In genomic region chr12:83210933-83211332, GRCh38 we compare ENCODE assay signal across 20 cellular contexts.
"Had no signal": no experiment of that assay in that cellular context is flagged by ENCODE, and none has a peak within 500 bp of the region (broad histone marks: within the 10 kb centered on the region; RNA-seq: fewer than 3 reads in every experiment).

No MANE protein-coding gene starts in this region.

- H3K9me3 ChIP-seq: esophagus muscularis mucosa, gastrocnemius medialis, heart right ventricle, mucosa of descending colon, prostate gland, right lobe of liver, tibial artery, upper lobe of left lung, uterus had no signal

- DNase-seq: effector memory CD4-positive, alpha-beta T cell; gastrocnemius medialis; heart right ventricle; kidney glomerular epithelial cell; mammary epithelial cell; mucosa of descending colon; natural killer cell; right lobe of liver; stimulated activated CD4-positive, alpha-beta T cell treated with anti-CD3 and anti-CD28 coated beads, Interleukin-4, amount 100 ng/mL, for 1 hour; stimulated activated CD8-positive, alpha-beta memory T cell treated with anti-CD3 and anti-CD28 coated beads, Interleukin-4, amount 100 ng/mL, for 48 hours; stimulated activated naive CD8-positive, alpha-beta T cell treated with anti-CD3 and anti-CD28 coated beads, Interleukin-15, Interleukin-2, amounts not matched to agents 100 U/mL and 50 U/mL, for 24 hours; tibial artery; upper lobe of left lung; uterus had no signal

- H3K27ac ChIP-seq: epithelial cell of prostate, esophagus muscularis mucosa, gastrocnemius medialis, heart right ventricle, parathyroid adenoma, prostate gland, right lobe of liver, tibial artery, upper lobe of left lung, uterus had no signal

- H3K9me3 Mint-ChIP-seq: neural crest cell; stimulated activated effector memory CD8-positive, alpha-beta T cell treated with anti-CD3 and anti-CD28 coated beads, Interleukin-12 subunit alpha, Interleukin-12 subunit beta, amount 100 ng/mL, for 72 hours had no signal

- H3K27ac Mint-ChIP-seq: natural killer cell; stimulated activated effector memory CD8-positive, alpha-beta T cell treated with anti-CD3 and anti-CD28 coated beads, Interleukin-12 subunit alpha, Interleukin-12 subunit beta, amount 100 ng/mL, for 72 hours had no signal

- H3K4me1 Mint-ChIP-seq: natural killer cell; neural crest cell; stimulated activated effector memory CD8-positive, alpha-beta T cell treated with anti-CD3 and anti-CD28 coated beads, Interleukin-12 subunit alpha, Interleukin-12 subunit beta, amount 100 ng/mL, for 72 hours had no signal

- H3K36me3 Mint-ChIP-seq: natural killer cell; stimulated activated effector memory CD8-positive, alpha-beta T cell treated with anti-CD3 and anti-CD28 coated beads, Interleukin-12 subunit alpha, Interleukin-12 subunit beta, amount 100 ng/mL, for 72 hours had no signal

- H3K9ac ChIP-seq: parathyroid adenoma had no signal

- H2AFZ ChIP-seq: parathyroid adenoma had no signal

- H3K4me3 Mint-ChIP-seq: natural killer cell; neural crest cell; stimulated activated effector memory CD8-positive, alpha-beta T cell treated with anti-CD3 and anti-CD28 coated beads, Interleukin-12 subunit alpha, Interleukin-12 subunit beta, amount 100 ng/mL, for 72 hours had no signal

- H3K36me3 ChIP-seq: esophagus muscularis mucosa, gastrocnemius medialis, heart right ventricle, prostate gland, right lobe of liver, tibial artery, upper lobe of left lung, uterus had no signal

- H3K4me3 ChIP-seq: esophagus muscularis mucosa, gastrocnemius medialis, heart right ventricle, mucosa of descending colon, prostate gland, right lobe of liver, tibial artery, upper lobe of left lung, uterus had no signal

- H3K79me2 ChIP-seq: parathyroid adenoma had no signal

- H3K4me1 ChIP-seq: esophagus muscularis mucosa, gastrocnemius medialis, heart right ventricle, parathyroid adenoma, prostate gland, right lobe of liver, tibial artery, upper lobe of left lung, uterus had no signal

- H3K27me3 ChIP-seq: esophagus muscularis mucosa, gastrocnemius medialis, heart right ventricle, right lobe of liver, tibial artery, upper lobe of left lung, uterus had no signal
